Comparison of ENCODE assay signal across 8 cellular contexts in genomic region chr2:20448246-20449046, GRCh38. TPM values are rescaled to one million over a fixed set of nuclear protein-coding genes. Genes with fewer than 3 reads are reported as not detected.
DNase-seq lines count a peak whose midpoint lies in the region; ATAC-seq and TF ChIP-seq lines count a peak whose summit lies in the region.

No MANE protein-coding gene starts in this region.

- DNase-seq in NCI-H82 (lab: John Stamatoyannopoulos, UW) = peak; percentile 42
- DNase-seq in NCI-H82 treated with DMSO at 0.1 percent for 48 hours (lab: John Stamatoyannopoulos, UW; ENCODE audit: unreplicated experiment) = no peak
- DNase-seq in activated naive CD8-positive, alpha-beta T cell treated with anti-CD3 and anti-CD28 coated beads for 36 hours = no peak
- DNase-seq in gastrocnemius medialis = peak in 1 of 2 donors; percentile 26
- no peak for DNase-seq in foreskin melanocyte
- DNase-seq in NCI-H510A treated with DMSO at 0.1 percent for 48 hours (lab: John Stamatoyannopoulos, UW) = no peak
- DNase-seq in NOMO-1 treated with dmso at 0.1 percent for 144 hours (lab: John Stamatoyannopoulos, UW; ENCODE audit: unreplicated experiment) = no peak

- peaks cover 7% of the 10 kb centered on the region for H3K4me1 Mint-ChIP-seq in activated naive CD8-positive, alpha-beta T cell treated with anti-CD3 and anti-CD28 coated beads for 36 hours

- no peak for ATAC-seq in gastrocnemius medialis

- H3K27me3 Mint-ChIP-seq in activated naive CD8-positive, alpha-beta T cell treated with anti-CD3 and anti-CD28 coated beads for 36 hours = peaks cover 39% of the 10 kb centered on the region

- intact Hi-C loops in gastrocnemius medialis (cut with DNase I; ENCODE audit: low total_unique reads) = loop anchor here (5.0 kb wide), 2 partner anchors 169 to 1401 kb away; no protein-coding TSS in a partner anchor

- no peak overlapping the region for H3K9ac ChIP-seq in iPS-15b (ENCODE audit: low read depth, low read length)

- no peak overlapping the region for H3K27ac Mint-ChIP-seq in activated naive CD8-positive, alpha-beta T cell treated with anti-CD3 and anti-CD28 coated beads for 36 hours

- H3K9me3 ChIP-seq in iPS-15b (ENCODE audit: control insufficient read depth, insufficient read depth, low read length) (no peaks in the 10 kb centered on the region), gastrocnemius medialis (no peaks in the 10 kb centered on the region)

- H3K4me3 ChIP-seq in iPS-15b (ENCODE audit: low read depth, low read length) (peak overlapping the region; percentile 88), gastrocnemius medialis (peak overlapping the region; percentile 86 to 99 (median 94))

- no peak for TF ChIP-seq POLR2A in gastrocnemius medialis (IDR thresholded peaks at IDR 0.05)

- H3K27me3 ChIP-seq in iPS-15b (ENCODE audit: control insufficient read depth, insufficient read depth, low read length) = peaks cover 66% of the 10 kb centered on the region
- no peaks in the 10 kb centered on the region for H3K27me3 ChIP-seq in gastrocnemius medialis

- no peaks in the 10 kb centered on the region for H3K9me3 Mint-ChIP-seq in activated naive CD8-positive, alpha-beta T cell treated with anti-CD3 and anti-CD28 coated beads for 36 hours

- no peak for TF ChIP-seq CTCF in gastrocnemius medialis (IDR thresholded peaks at IDR 0.05 in 4 of 5, conservative IDR thresholded peaks at IDR 0.05 in 1 of 5)

- H3K4me1 ChIP-seq in iPS-15b (ENCODE audit: control insufficient read depth, insufficient read depth, low read length) (peaks cover 25% of the 10 kb centered on the region), gastrocnemius medialis (peaks cover 18 to 20% of the 10 kb centered on the region in 2 donors)

- peak overlapping the region; percentile 77 for H3K4me3 Mint-ChIP-seq in activated naive CD8-positive, alpha-beta T cell treated with anti-CD3 and anti-CD28 coated beads for 36 hours

- H3K36me3 ChIP-seq in iPS-15b (ENCODE audit: control insufficient read depth, insufficient read depth, low read length) = no peaks in the 10 kb centered on the region
- peaks cover 0 to 20% of the 10 kb centered on the region in 2 donors for H3K36me3 ChIP-seq in gastrocnemius medialis

- H3K27ac ChIP-seq in gastrocnemius medialis = peak overlapping the region; percentile 87 to 96 (median 91)

- H3K36me3 Mint-ChIP-seq in activated naive CD8-positive, alpha-beta T cell treated with anti-CD3 and anti-CD28 coated beads for 36 hours = no peaks in the 10 kb centered on the region

- in situ Hi-C loops in gastrocnemius medialis (cut with MboI; ENCODE audit: low sequenced_read_pairs in 4 of 4) = loop anchor here in 2 of 4 donors (10.0 to 25.0 kb wide), 2 partner anchors 96 to 514 kb away; no protein-coding TSS in a partner anchor

RNA-seq across cellular contexts. Expression of gene RHOB, which starts 1.6 kb away (rescaled TPM):
- total RNA-seq in activated naive CD8-positive, alpha-beta T cell treated with anti-CD3 and anti-CD28 coated beads for 36 hours = 10 to 100 TPM; 13.4 to 13.7 TPM
- 1,000 to 10,000 TPM in 2 of 4 donors, 100 to 1,000 TPM in 2; 696 to 1,267 (median 1,094) TPM for total RNA-seq in gastrocnemius medialis

Comparison
In these comparisons a context has a peak if more than half of its experiments do, and no peak if none do; other contexts are left out.
1. RNA of gene RHOB, which starts 1.6 kb away (total RNA-seq): 696 to 1,267 TPM in gastrocnemius medialis; 13.4 to 13.7 TPM in activated naive CD8-positive, alpha-beta T cell treated with anti-CD3 and anti-CD28 coated beads for 36 hours; every median in the first group is over 10 times any median in the second.